ENCODE assay signal across 32 cellular contexts in genomic region chr3:36505393-36505792, GRCh38.
"Had no signal": no experiment of that assay in that cellular context is flagged by ENCODE, and none has a peak within 500 bp of the region (broad histone marks: within the 10 kb centered on the region; RNA-seq: fewer than 3 reads in every experiment).

No MANE protein-coding gene starts in this region.

- H3K27me3 ChIP-seq: adrenal gland, body of pancreas, brain microvascular endothelial cell, breast epithelium had no signal

- H3K4me3 ChIP-seq: adrenal gland, body of pancreas, breast epithelium had no signal

- H3K36me3 ChIP-seq: adrenal gland, brain microvascular endothelial cell, breast epithelium had no signal

- ATAC-seq: activated CD8-positive, alpha-beta T cell treated with anti-CD3 and anti-CD28 coated beads for 36 hours; activated naive CD4-positive, alpha-beta T cell treated with anti-CD3 and anti-CD28 coated beads, Interleukin-2, amount 50 U/mL, for 72 hours; activated T-cell treated with anti-CD3 and anti-CD28 coated beads, Interleukin-2, amount 50 U/mL, for 4 hours; activated T-cell treated with anti-CD3 and anti-CD28 coated beads, Interleukin-2, amount 50 U/mL, for 72 hours; activated T-helper 17 cell treated with anti-CD3 and anti-CD28 coated beads, Interleukin-2, amount 50 U/mL, for 72 hours; body of pancreas had no signal

- H3K9me3 ChIP-seq: adrenal gland, body of pancreas, breast epithelium had no signal

- DNase-seq: activated B cell treated with CpG ODN at 0.5 μM for 24 hours; activated CD4-positive, alpha-beta memory T cell treated with anti-CD3 and anti-CD28 coated beads for 36 hours; activated CD4-positive, alpha-beta T cell treated with anti-CD3 and anti-CD28 coated beads for 4 hours; activated CD4-positive, alpha-beta T cell treated with anti-CD3 and anti-CD28 coated beads, Interleukin-2, amount 10 ng/mL, durations not matched to agents 24 days and 14 days; activated CD4-positive, alpha-beta T cell treated with anti-CD3 and anti-CD28 coated beads, Interleukin-2, amount 50 U/mL, for 1 hour; activated CD4-positive, alpha-beta T cell treated with anti-CD3 and anti-CD28 coated beads, Interleukin-2, amount 50 U/mL, for 4 hours; activated CD4-positive, CD25-positive, alpha-beta regulatory T cell treated with anti-CD3 and anti-CD28 coated beads, Interleukin-2, amount 50 U/mL, for 72 hours; activated CD8-positive, alpha-beta memory T cell treated with anti-CD3 and anti-CD28 coated beads, Interleukin-2, amount 50 U/mL, for 4 hours; activated CD8-positive, alpha-beta T cell treated with anti-CD3 and anti-CD28 coated beads for 36 hours; activated effector memory CD4-positive, alpha-beta T cell treated with anti-CD3 and anti-CD28 coated beads, Interleukin-2, amount 50 U/mL, for 16 hours; activated gamma-delta T cell treated with Interleukin-2 at 50 U/mL for 16 hours; activated naive CD4-positive, alpha-beta T cell; activated naive CD4-positive, alpha-beta T cell treated with anti-CD3 and anti-CD28 coated beads for 36 hours; activated naive CD4-positive, alpha-beta T cell treated with anti-CD3 and anti-CD28 coated beads, Interleukin-2, amount 50 U/mL, for 16 hours; activated naive CD8-positive, alpha-beta T cell treated with anti-CD3 and anti-CD28 coated beads for 36 hours; activated T-cell treated with anti-CD3 and anti-CD28 coated beads for 4 hours; activated T-cell treated with anti-CD3 and anti-CD28 coated beads, Interleukin-2, amount 50 U/mL, for 1 hour; activated T-cell treated with anti-CD3 and anti-CD28 coated beads, Interleukin-2, amount 50 U/mL, for 4 hours; activated T-cell treated with anti-CD3 and anti-CD28 coated beads, Interleukin-2, amount 50 U/mL, for 72 hours; adrenal gland; amniotic stem cell; aorta; body of pancreas; brain microvascular endothelial cell; central memory CD4-positive, alpha-beta T cell; T-helper 2 cell; T-helper 9 cell had no signal

- FAIRE-seq: astrocyte had no signal

- H3K27ac ChIP-seq: adrenal gland, body of pancreas, brain microvascular endothelial cell, breast epithelium, VCaP had no signal

- H3K4me1 ChIP-seq: adrenal gland, body of pancreas, breast epithelium had no signal
